In the genomic region with DNA sequence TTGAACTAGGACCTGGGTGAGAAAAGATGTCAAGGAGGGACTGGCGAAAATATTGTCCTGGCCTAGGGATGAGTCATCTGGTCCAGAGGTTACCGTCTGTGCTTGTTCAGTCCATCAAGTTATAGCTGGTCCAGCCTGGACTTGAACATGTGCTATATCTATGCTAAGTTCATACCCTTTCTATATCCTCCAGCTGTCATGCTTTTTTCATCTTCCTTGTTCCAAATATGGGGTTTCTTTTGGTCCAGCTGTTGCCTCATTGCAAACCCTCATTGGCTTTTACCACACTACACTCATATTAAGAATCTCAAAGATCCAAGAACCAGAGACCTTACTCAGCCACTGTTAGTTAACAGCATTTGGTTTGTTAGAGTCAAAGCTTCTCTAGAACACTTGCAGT, we compare ENCODE assay signal across 22 cellular contexts.
"Had no signal": no experiment of that assay in that cellular context is flagged by ENCODE, and none has a peak within 500 bp of the region (broad histone marks: within the 10 kb centered on the region; RNA-seq: fewer than 3 reads in every experiment).

No MANE protein-coding gene starts in this region.

- ATAC-seq: body of pancreas; lower lobe of right lung; naive thymus-derived CD8-positive, alpha-beta T cell; stimulated activated naive B cell treated with anti-CD40 and anti-IgM and Interleukin-4, amounts not matched to agents 10 μg/mL and 1 μg/mL and 100 μg/mL, for 72 hours; upper lobe of right lung had no signal

- H3K36me3 Mint-ChIP-seq: activated CD4-positive, alpha-beta memory T cell treated with anti-CD3 and anti-CD28 coated beads for 36 hours; activated naive CD4-positive, alpha-beta T cell treated with anti-CD3 and anti-CD28 coated beads, Interleukin-2, amount 10 ng/mL, durations not matched to agents 7 days and 5 days; naive thymus-derived CD8-positive, alpha-beta T cell had no signal

- H3K27ac Mint-ChIP-seq: activated CD4-positive, alpha-beta memory T cell treated with anti-CD3 and anti-CD28 coated beads for 36 hours; activated naive CD4-positive, alpha-beta T cell treated with anti-CD3 and anti-CD28 coated beads, Interleukin-2, amount 10 ng/mL, durations not matched to agents 7 days and 5 days; activated T-helper 1 cell treated with anti-CD3 and anti-CD28 coated beads, Interleukin-12 subunit alpha, Interleukin-12 subunit beta, Interleukin-2, Interleukin-4 antibody, amounts not matched to agents 30 ng/mL and 10 ng/mL and 1 ng/mL, durations not matched to agents 14 hours and 24 hours and 36 hours; endodermal cell; naive thymus-derived CD8-positive, alpha-beta T cell; stimulated activated naive B cell treated with anti-CD40 and anti-IgM and Interleukin-4, amounts not matched to agents 10 μg/mL and 1 μg/mL and 100 μg/mL, for 72 hours had no signal

- H3K9me3 ChIP-seq: body of pancreas, esophagus muscularis mucosa, lower lobe of right lung, neutrophil, right atrium auricular region, spleen, upper lobe of right lung had no signal

- H3K9me3 Mint-ChIP-seq: activated CD4-positive, alpha-beta memory T cell treated with anti-CD3 and anti-CD28 coated beads for 36 hours; activated naive CD4-positive, alpha-beta T cell treated with anti-CD3 and anti-CD28 coated beads, Interleukin-2, amount 10 ng/mL, durations not matched to agents 7 days and 5 days; activated T-helper 1 cell treated with anti-CD3 and anti-CD28 coated beads, Interleukin-12 subunit alpha, Interleukin-12 subunit beta, Interleukin-2, Interleukin-4 antibody, amounts not matched to agents 30 ng/mL and 10 ng/mL and 1 ng/mL, durations not matched to agents 14 hours and 24 hours and 36 hours; endodermal cell; naive thymus-derived CD8-positive, alpha-beta T cell; stimulated activated naive B cell treated with anti-CD40 and anti-IgM and Interleukin-4, amounts not matched to agents 10 μg/mL and 1 μg/mL and 100 μg/mL, for 72 hours had no signal

- H3K4me3 Mint-ChIP-seq: activated CD4-positive, alpha-beta memory T cell treated with anti-CD3 and anti-CD28 coated beads for 36 hours; activated naive CD4-positive, alpha-beta T cell treated with anti-CD3 and anti-CD28 coated beads, Interleukin-2, amount 10 ng/mL, durations not matched to agents 7 days and 5 days; activated T-helper 1 cell treated with anti-CD3 and anti-CD28 coated beads, Interleukin-12 subunit alpha, Interleukin-12 subunit beta, Interleukin-2, Interleukin-4 antibody, amounts not matched to agents 30 ng/mL and 10 ng/mL and 1 ng/mL, durations not matched to agents 14 hours and 24 hours and 36 hours; endodermal cell; naive thymus-derived CD8-positive, alpha-beta T cell; stimulated activated naive B cell treated with anti-CD40 and anti-IgM and Interleukin-4, amounts not matched to agents 10 μg/mL and 1 μg/mL and 100 μg/mL, for 72 hours had no signal

- H3K27ac ChIP-seq: body of pancreas, esophagus muscularis mucosa, lower lobe of right lung, neutrophil, right atrium auricular region, spleen, upper lobe of right lung, VCaP had no signal

- H3K4me3 ChIP-seq: body of pancreas, esophagus muscularis mucosa, lower lobe of right lung, right atrium auricular region, spleen, upper lobe of right lung had no signal

- H3K4me1 Mint-ChIP-seq: activated naive CD4-positive, alpha-beta T cell treated with anti-CD3 and anti-CD28 coated beads, Interleukin-2, amount 10 ng/mL, durations not matched to agents 7 days and 5 days; endodermal cell had no signal

- H3K36me3 ChIP-seq: esophagus muscularis mucosa, lower lobe of right lung, neutrophil, right atrium auricular region, spleen, upper lobe of right lung had no signal

- H3K27me3 Mint-ChIP-seq: activated CD4-positive, alpha-beta memory T cell treated with anti-CD3 and anti-CD28 coated beads for 36 hours had no signal

- DNase-seq: activated CD4-positive, alpha-beta memory T cell treated with anti-CD3 and anti-CD28 coated beads for 36 hours; activated CD8-positive, alpha-beta memory T cell treated with anti-CD3 and anti-CD28 coated beads, Interleukin-2, amount 50 U/mL, for 4 hours; activated naive CD4-positive, alpha-beta T cell treated with anti-CD3 and anti-CD28 coated beads, Interleukin-2, amount 10 ng/mL, durations not matched to agents 7 days and 5 days; amniotic stem cell; body of pancreas; endodermal cell; foreskin fibroblast; glutamatergic neuron; lower lobe of right lung; midbrain; naive thymus-derived CD8-positive, alpha-beta T cell; posterior cingulate gyrus; spleen; stimulated activated CD4-positive, alpha-beta T cell treated with anti-CD3 and anti-CD28 coated beads, Interleukin-1b, Interleukin-23, amount 100 ng/mL, for 48 hours; stimulated activated naive B cell treated with anti-CD40 and anti-IgM and Interleukin-4, amounts not matched to agents 10 μg/mL and 1 μg/mL and 100 μg/mL, for 72 hours; T-helper 1 cell; upper lobe of right lung had no signal

- H3K27me3 ChIP-seq: body of pancreas, esophagus muscularis mucosa, neutrophil, right atrium auricular region, spleen, upper lobe of right lung had no signal

- H3K4me1 ChIP-seq: body of pancreas, esophagus muscularis mucosa, lower lobe of right lung, right atrium auricular region, spleen, upper lobe of right lung had no signal
